In genomic region chr11:83073248-83073647, GRCh38 we compare ENCODE assay signal across 11 cellular contexts. TPM values are rescaled to one million over a fixed set of nuclear protein-coding genes. Genes with fewer than 3 reads are reported as not detected.
A peak's percentile ranks its signal among the peaks of the same experiment; 100 is the strongest.
DNase-seq lines count a peak whose midpoint lies in the region; ATAC-seq and TF ChIP-seq lines count a peak whose summit lies in the region.
"Had no signal": no experiment of that assay in that cellular context is flagged by ENCODE, and none has a peak within 500 bp of the region (broad histone marks: within the 10 kb centered on the region; RNA-seq: fewer than 3 reads in every experiment).

No MANE protein-coding gene starts in this region.

- POLR2A ChIA-PET in A673 (lab: Charles Lee; ENCODE audit: low non-redundant PET) = no interaction called here

- in situ Hi-C loops in HAP-1 (cut with MboI; ENCODE audit: low sequenced_read_pairs) = no loop called here

- BruUV-seq in A673 (replicated peaks; lab: Mats Ljungman, UMichigan) = no TSS peak

- H3K27ac ChIP-seq in A673 (ENCODE audit: low read depth, low read length, poor library complexity, severe bottlenecking) (peak overlapping the region; percentile 85), mucosa of rectum (ENCODE audit: low read depth in 2 of 2, low read length in 2 of 2) (no peak overlapping the region)

- H3K36me3 ChIP-seq in A673 (ENCODE audit: insufficient read depth, low read length, poor library complexity, severe bottlenecking) (peaks cover 20% of the 10 kb centered on the region), HAP-1 (replicated peaks) (peaks cover 32% of the 10 kb centered on the region), mucosa of rectum (ENCODE audit: control insufficient read depth in 2 of 2, insufficient read depth in 2 of 2, low read length in 2 of 2) (peaks cover 2 to 5% of the 10 kb centered on the region in 2 donors)

- H3K4me3 ChIP-seq in A673 (ENCODE audit: low read depth, low read length, poor library complexity, severe bottlenecking) (peak overlapping the region; percentile 65), HAP-1 (peak overlapping the region; percentile 85), choroid plexus epithelial cell (ENCODE audit: low read depth, low read length) (peak overlapping the region; percentile 94), mucosa of rectum (ENCODE audit: low read length in 2 of 2) (peak overlapping the region; percentile 96 to 100)

- ATAC-seq in GM19455 (IDR thresholded peaks at IDR 0.05; ENCODE audit: unreplicated experiment) = no peak
- ATAC-seq: CD8-positive, alpha-beta T cell had no signal

- TF ChIP-seq CTCF in A673 (conservative IDR thresholded peaks at IDR 0.05; ENCODE audit: low read depth, low read length) (no peak), choroid plexus epithelial cell (conservative IDR thresholded peaks at IDR 0.05; ENCODE audit: low read depth, low read length) (no peak)

- peak overlapping the region in 1 of 2 donors; percentile 99 for H3K9ac ChIP-seq in mucosa of rectum (ENCODE audit: low read depth in 1 of 2, low read length in 2 of 2)

- no peaks in the 10 kb centered on the region for H3K9me3 ChIP-seq in A673 (ENCODE audit: low read depth, low read length, poor library complexity, severe bottlenecking)
- H3K9me3 ChIP-seq in HAP-1 = no peaks in the 10 kb centered on the region
- no peaks in the 10 kb centered on the region for H3K9me3 ChIP-seq in mucosa of rectum (ENCODE audit: control insufficient read depth in 2 of 2, low read length in 2 of 2)

- H3K4me1 ChIP-seq in A673 (ENCODE audit: insufficient read depth, low read length, poor library complexity, severe bottlenecking) (peaks cover 7% of the 10 kb centered on the region), HAP-1 (peaks cover 26% of the 10 kb centered on the region), mucosa of rectum (ENCODE audit: control insufficient read depth in 2 of 2, insufficient read depth in 2 of 2, low read length in 2 of 2) (peaks cover 14 to 21% of the 10 kb centered on the region in 2 donors)

- intact Hi-C loops in A673 (cut with micrococcal nuclease; ENCODE audit: unreplicated experiment) = loop anchor here (2.0 kb wide), 1 partner anchor 84 kb away; the partner anchor contains the start of gene PCF11

- no peak for DNase-seq in A673 (ENCODE audit: low spot score)
- no peak for DNase-seq in HAP-1 (ENCODE audit: low spot score in 2 of 2)
- DNase-seq in choroid plexus epithelial cell (ENCODE audit: low read depth) = no peak
- DNase-seq in cerebellum (ENCODE audit: low spot score) = no peak
- no peak for DNase-seq in superior temporal gyrus (ENCODE audit: extremely low spot score)
- no peak for DNase-seq in NCI-H226
- DNase-seq: CD8-positive, alpha-beta T cell; hippocampal formation; stimulated activated CD4-positive, alpha-beta T cell treated with anti-CD3 and anti-CD28 coated beads, Interleukin-4, amount 100 ng/mL, for 24 hours had no signal

- H3K27me3 ChIP-seq in A673 (replicated peaks; ENCODE audit: insufficient read depth, low read depth, low read length, poor library complexity) = no peaks in the 10 kb centered on the region
- no peaks in the 10 kb centered on the region for H3K27me3 ChIP-seq in HAP-1 (ENCODE audit: low read depth)
- peaks cover 0 to 7% of the 10 kb centered on the region in 2 donors for H3K27me3 ChIP-seq in mucosa of rectum (ENCODE audit: control insufficient read depth in 2 of 2, insufficient read depth in 2 of 2, low read length in 2 of 2)

- CTCF ChIA-PET in A673 (lab: Charles Lee) = no interaction called here

RNA-seq across cellular contexts. Expression of gene RAB30, which starts 1.6 kb away (rescaled TPM):
- total RNA-seq in A673 (2021) = 11.6 and 15.0 TPM in 2 replicates
- 53.4 TPM for total RNA-seq in cerebellum
